In the genomic region with DNA sequence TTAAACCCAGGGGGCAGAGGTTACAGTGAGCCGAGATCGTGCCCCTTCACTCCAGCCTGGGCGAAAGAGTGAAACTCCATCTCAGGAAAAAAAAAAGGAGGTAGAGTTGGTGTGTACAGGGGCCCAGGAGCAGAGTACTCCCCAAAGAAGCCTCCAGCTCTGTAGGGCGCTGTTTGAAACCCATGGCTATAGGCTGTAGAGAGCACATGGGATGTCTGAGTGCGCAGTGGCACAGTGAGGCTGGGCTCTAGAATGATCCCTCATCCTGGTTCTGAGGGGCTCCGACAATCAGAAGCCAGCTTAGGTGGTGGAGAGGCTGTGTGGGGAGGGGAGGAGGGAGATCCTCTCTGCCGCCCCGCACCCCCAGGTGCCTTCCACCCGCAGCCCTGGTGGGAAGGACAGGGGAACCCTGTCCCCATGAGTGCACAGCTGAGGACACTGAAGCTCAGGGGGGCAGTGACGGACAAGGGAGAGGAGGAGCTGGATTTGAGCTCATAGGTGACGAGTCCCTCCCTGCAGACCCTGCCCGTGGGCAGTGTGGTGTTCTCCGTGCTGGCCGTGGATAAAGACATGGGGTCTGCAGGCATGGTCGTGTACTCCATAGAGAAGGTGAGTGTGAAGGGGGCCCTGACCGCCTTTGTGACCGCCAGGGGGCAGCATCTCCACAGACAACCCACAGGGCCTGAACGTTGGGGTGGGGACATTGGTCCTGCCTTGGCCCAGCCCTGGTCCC, we compare ENCODE assay signal across 8 cellular contexts. TPM values are rescaled to one million over a fixed set of nuclear protein-coding genes. Genes with fewer than 3 reads are reported as not detected.
DNase-seq lines count a peak whose midpoint lies in the region; ATAC-seq and TF ChIP-seq lines count a peak whose summit lies in the region.

No MANE protein-coding gene starts in this region.

- no peaks in the 10 kb centered on the region for H3K4me1 ChIP-seq in body of pancreas

- H3K9me3 ChIP-seq in body of pancreas, result no peaks in the 10 kb centered on the region

- H3K27ac ChIP-seq in VCaP, result no peak overlapping the region
- no peak overlapping the region for H3K27ac ChIP-seq in body of pancreas

- TF ChIP-seq CTCF in GM12873 (IDR thresholded peaks at IDR 0.05; ENCODE audit: insufficient read depth, low read depth, low read length, missing control alignments) (peak; percentile 91), VCaP (conservative IDR thresholded peaks at IDR 0.05) (peak; percentile 95), body of pancreas (IDR thresholded peaks at IDR 0.05) (peak; percentile 53 to 77 (median 67))

- H3K36me3 ChIP-seq in body of pancreas (replicated peaks in 1 of 2; ENCODE audit: insufficient read depth in 1 of 2, low read depth in 2 of 2), result no peaks in the 10 kb centered on the region

- intact Hi-C loops in body of pancreas (cut with DNase I), result loop anchor here (10.0 kb wide), 1 partner anchor 839 kb away; no protein-coding TSS in a partner anchor

- TF ChIP-seq POLR2A in body of pancreas (IDR thresholded peaks at IDR 0.05), result no peak

- peak; percentile 67 for ATAC-seq in body of pancreas
- ATAC-seq in GM21367 (IDR thresholded peaks at IDR 0.05; ENCODE audit: unreplicated experiment), result no peak

- peak; percentile 93 for DNase-seq in 8988T
- DNase-seq in KBM-7, result peak; percentile 74
- peak; percentile 54 to 79 (median 66) for DNase-seq in body of pancreas
- DNase-seq in islet precursor cell, result peak; percentile 76
- DNase-seq in stimulated activated CD4-positive, alpha-beta T cell treated with anti-CD3 and anti-CD28 coated beads, Interleukin-1b, Interleukin-23, amount 100 ng/mL, for 4 hours (ENCODE audit: low read depth in 2 of 2), result peak; percentile 80

- in situ Hi-C loops in KBM-7 (cut with MboI; ENCODE audit: low pct_unique_long_range_greater_than_20kb, low sequenced_read_pairs), result no loop called here

- H3K4me3 ChIP-seq in body of pancreas, result no peak overlapping the region

- WGBS in body of pancreas, 2 donors, result 27 to 69% methylated on average over 5 to 18 of the region's 18 CpGs

- H3K27me3 ChIP-seq in body of pancreas, result no peaks in the 10 kb centered on the region

RNA-seq across cellular contexts. Expression of gene CDHR2, which starts 24.6 kb away (rescaled TPM):
- 1 to 10 TPM in 1 of 2 donors, not detected in 1; 1.3 TPM for total RNA-seq in body of pancreas

RNA-seq across cellular contexts. Expression of gene GPRIN1, which starts 36.2 kb away (rescaled TPM):
- total RNA-seq in body of pancreas, result 1 to 10 TPM in 1 of 2 donors, under 1 TPM in 1; 0.26 to 1.3 TPM

RNA-seq across cellular contexts. Expression of gene RNF44, which starts 36.5 kb away (rescaled TPM):
- total RNA-seq in body of pancreas, result 10 to 100 TPM; 10.9 to 38.6 TPM

RNA-seq across cellular contexts. Expression of gene SNCB, which starts 56.6 kb away (rescaled TPM):
- not detected for total RNA-seq in body of pancreas

RNA-seq across cellular contexts. Expression of gene EIF4E1B, which starts 56.7 kb away (rescaled TPM):
- total RNA-seq in body of pancreas, result 10 to 100 TPM in 1 of 2 donors, under 1 TPM in 1; 0.26 to 11.5 TPM
